In genomic region chr1:241357366-241358305, GRCh38 we compare ENCODE assay signal across 7 cellular contexts. TPM values are rescaled to one million over a fixed set of nuclear protein-coding genes. Genes with fewer than 3 reads are reported as not detected.
A peak's percentile ranks its signal among the peaks of the same experiment; 100 is the strongest.
DNase-seq lines count a peak whose midpoint lies in the region; ATAC-seq lines count a peak whose summit lies in the region.

No MANE protein-coding gene starts in this region.

- no peaks in the 10 kb centered on the region for H3K9me3 ChIP-seq in SK-N-MC (ENCODE audit: low read depth, low read length)

- H3K9ac ChIP-seq in SK-N-MC (ENCODE audit: insufficient read length): no peak overlapping the region

- no peak overlapping the region for H3K27ac ChIP-seq in SK-N-MC
- H3K27ac ChIP-seq in skin epidermis: no peak overlapping the region

- no peak for ATAC-seq in left lobe of liver

- peak overlapping the region; percentile 65 for H3K4me3 ChIP-seq in H7 (ENCODE audit: insufficient read depth, low read depth, low read length)
- peak overlapping the region; percentile 45; the same call in 1 of the 2 replicates for H3K4me3 ChIP-seq in SK-N-MC
- H3K4me3 ChIP-seq in skin epidermis: peak overlapping the region; percentile 12 to 46 (median 29)

- H3K27me3 ChIP-seq in H7 (ENCODE audit: control insufficient read depth, insufficient read depth, low read length): peaks cover 27% of the 10 kb centered on the region

- DNase-seq in H7 (peak; percentile 22), SK-N-MC (ENCODE audit: low read depth, low spot score) (no peak), glomerular visceral epithelial cell (ENCODE audit: extremely low spot score) (peak; percentile 30), left lobe of liver (ENCODE audit: low spot score) (no peak), LoVo (ENCODE audit: low spot score) (no peak), HPDE6-E6E7 (ENCODE audit: extremely low spot score) (no peak)

- H3K36me3 ChIP-seq in H7 (replicated peaks; ENCODE audit: control insufficient read depth, insufficient read depth, low read length) (no peaks in the 10 kb centered on the region), SK-N-MC (ENCODE audit: insufficient read depth, low read length) (no peaks in the 10 kb centered on the region)

RNA-seq across cellular contexts. Expression of gene RGS7, which starts 0.6 kb away (rescaled TPM):
- 1.6 and 2.5 TPM in 2 replicates for total RNA-seq in H7 (2014; rRNA removed; shearing (Covaris generic))
- 0.18 TPM for total RNA-seq in left lobe of liver

Comparison
In these comparisons a context has a peak if more than half of its experiments do, and no peak if none do; other contexts are left out.
1. DNase-seq: peak in H7 (single experiment) and glomerular visceral epithelial cell (single experiment); none in SK-N-MC (single experiment), left lobe of liver (single experiment), LoVo (single experiment) and HPDE6-E6E7 (single experiment).
2. Peak in every context shown above with its lines, with median percentiles within 50 percentile points of each other: H3K4me3 ChIP-seq.